In the genomic region with DNA sequence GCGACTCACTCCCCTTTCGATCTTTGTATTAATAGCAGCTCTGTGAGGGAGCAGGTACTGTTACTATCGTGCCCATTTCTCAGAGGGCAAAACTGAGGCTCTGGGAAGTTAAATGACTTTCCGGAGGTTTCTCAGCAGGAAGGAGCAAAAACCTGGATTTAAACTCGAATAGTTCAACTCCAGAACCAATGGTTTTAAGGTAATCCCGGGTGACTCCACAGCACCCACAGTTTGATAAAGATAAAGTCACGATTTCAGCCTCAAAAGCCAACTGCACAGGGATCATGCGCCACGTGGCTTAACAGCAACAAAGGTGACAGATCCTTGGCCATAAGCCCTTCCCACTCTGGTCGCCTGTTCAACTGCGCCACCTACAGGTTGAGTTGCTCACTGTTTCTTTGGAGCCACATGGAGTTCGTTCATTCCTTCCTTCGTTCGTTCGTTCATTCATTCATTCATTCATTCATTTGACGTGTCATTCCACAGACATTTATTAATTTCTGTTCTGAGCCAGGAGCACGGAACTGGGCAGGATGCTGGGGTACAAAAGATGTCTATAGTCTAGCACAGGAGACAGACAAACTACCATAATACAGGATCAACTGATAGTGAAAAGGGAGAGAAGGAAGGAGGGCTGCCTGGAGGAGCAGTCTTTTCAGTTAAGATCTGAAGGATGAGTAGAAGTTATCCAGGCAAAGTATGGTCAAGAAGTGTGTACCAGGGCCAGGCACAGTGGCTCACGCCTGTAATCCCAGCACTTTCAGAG, we compare ENCODE assay signal across 9 cellular contexts.
A peak's percentile ranks its signal among the peaks of the same experiment; 100 is the strongest.
DNase-seq lines count a peak whose midpoint lies in the region; ATAC-seq and TF ChIP-seq lines count a peak whose summit lies in the region.
"Had no signal": no experiment of that assay in that cellular context is flagged by ENCODE, and none has a peak within 500 bp of the region (broad histone marks: within the 10 kb centered on the region; RNA-seq: fewer than 3 reads in every experiment).

No MANE protein-coding gene starts in this region.

- H3K27ac ChIP-seq in IMR-90 (ENCODE audit: insufficient read depth, low read length): no peak overlapping the region

- no peak overlapping the region for H3K4me3 Mint-ChIP-seq in brain
- H3K4me3 Mint-ChIP-seq: central memory CD8-positive, alpha-beta T cell had no signal

- no peaks in the 10 kb centered on the region for H3K4me1 Mint-ChIP-seq in brain

- H3K36me3 ChIP-seq in IMR-90 (ENCODE audit: control insufficient read depth, insufficient read depth, low read length): no peaks in the 10 kb centered on the region

- POLR2A ChIA-PET in IMR-90 (lab: Charles Lee; ENCODE audit: unreplicated experiment): no interaction called here

- peak overlapping the region; percentile 57 for H2AFZ ChIP-seq in IMR-90 (replicated peaks; ENCODE audit: low read length, poor library complexity)

- no peak overlapping the region for H3K4me2 ChIP-seq in IMR-90 (ENCODE audit: low read depth, low read length)

- H3K23ac ChIP-seq in IMR-90 (ENCODE audit: low read depth, low read length): no peak overlapping the region

- no peaks in the 10 kb centered on the region for H4K20me1 ChIP-seq in IMR-90 (ENCODE audit: insufficient read depth, low read length)

- intact Hi-C loops in IMR-90 (cut with micrococcal nuclease): no loop called here

- H3K9me1 ChIP-seq in IMR-90 (ENCODE audit: insufficient read depth, low read length): peaks cover 3% of the 10 kb centered on the region; the same call in 1 of the 2 replicates

- CTCF ChIA-PET in IMR-90 (lab: Yijun Ruan, JAX): no interaction called here

- H2BK120ac ChIP-seq in IMR-90 (ENCODE audit: low read depth, low read length): no peak overlapping the region

- no peak overlapping the region for H2BK15ac ChIP-seq in IMR-90 (ENCODE audit: low read depth, low read length)

- no peak overlapping the region for H4K5ac ChIP-seq in IMR-90 (ENCODE audit: low read depth, low read length)

- ATAC-seq in IMR-90 (ENCODE audit: low read depth): no peak
- no peak for ATAC-seq in GM18858 (IDR thresholded peaks at IDR 0.05; ENCODE audit: unreplicated experiment)

- no peaks in the 10 kb centered on the region for H3K9me3 Mint-ChIP-seq in brain
- H3K9me3 Mint-ChIP-seq: central memory CD8-positive, alpha-beta T cell had no signal

- 12% methylated on average over 5 of the region's 18 CpGs; no CpG with 5 or more reads in 1 of the 2 experiments for WGBS in IMR-90 (ENCODE audit: extremely low coverage in 2 of 2, insufficient read length in 1 of 2), 2 experiments

- H3K79me1 ChIP-seq in IMR-90 (ENCODE audit: low read depth in 1 of 2, low read length in 2 of 2): no peaks in the 10 kb centered on the region

- no peak overlapping the region for H2BK20ac ChIP-seq in IMR-90 (ENCODE audit: low read depth, low read length)

- no peak overlapping the region for H2AK9ac ChIP-seq in IMR-90 (replicated peaks; ENCODE audit: low read depth, low read length, poor library complexity)

- no peak overlapping the region for H3K9ac ChIP-seq in IMR-90 (ENCODE audit: low read depth, low read length)

- H3K27me3 Mint-ChIP-seq in brain: peaks cover 4% of the 10 kb centered on the region

- dilution Hi-C loops in IMR-90 (cut with HindIII; ENCODE audit: low sequenced_read_pairs, unreplicated experiment): no loop called here

- peak; percentile 39; the same call in 1 of the 2 replicates for TF ChIP-seq RAD21 in IMR-90 (IDR thresholded peaks at IDR 0.05; ENCODE audit: low read length)

- no peak overlapping the region for H3K18ac ChIP-seq in IMR-90 (ENCODE audit: low read depth, low read length)

- H3K14ac ChIP-seq in IMR-90 (replicated peaks; ENCODE audit: low read depth, low read length): no peak overlapping the region

- DNase-seq in EH (ENCODE audit: low read depth) (peak; percentile 60), IMR-90 (peak; percentile 34), SKM-1 (lab: John Stamatoyannopoulos, UW; ENCODE audit: unreplicated experiment) (peak; percentile 28), iris pigment epithelial cell (ENCODE audit: low read depth) (peak; percentile 53), NCI-H1436 treated with DMSO at 0.1 percent for 48 hours (lab: John Stamatoyannopoulos, UW) (no peak)
- peak; percentile 27 for DNase-seq in stimulated activated CD4-positive, alpha-beta T cell treated with anti-CD3 and anti-CD28 coated beads, Interleukin-12 subunit alpha, Interleukin-12 subunit beta, amount 100 ng/mL, for 4 hours

- TF ChIP-seq CTCF in IMR-90 (conservative IDR thresholded peaks at IDR 0.05; ENCODE audit: low read depth, low read length) (peak; percentile 53), brain (conservative IDR thresholded peaks at IDR 0.05) (peak; percentile 40 to 65)

- in situ Hi-C loops in IMR-90 (cut with MboI; ENCODE audit: low sequenced_read_pairs): no loop called here

- H4K91ac ChIP-seq in IMR-90 (ENCODE audit: insufficient read depth, low read depth, low read length): no peak overlapping the region

- H3K4ac ChIP-seq in IMR-90 (ENCODE audit: low read depth, low read length): no peak overlapping the region

- no peak overlapping the region for H2BK5ac ChIP-seq in IMR-90 (ENCODE audit: low read depth, low read length, poor library complexity, severe bottlenecking)

- no peak overlapping the region for H2AK5ac ChIP-seq in IMR-90 (ENCODE audit: low read depth, low read length)

- no peak overlapping the region for H3K56ac ChIP-seq in IMR-90 (ENCODE audit: extremely low read depth, insufficient read depth, low read length)

- BruUV-seq in IMR-90 (replicated peaks; lab: Mats Ljungman, UMichigan): no TSS peak

- H3K36me3 Mint-ChIP-seq in brain: no peaks in the 10 kb centered on the region

- TF ChIP-seq POLR2A in IMR-90 (IDR thresholded peaks at IDR 0.05; ENCODE audit: low read depth, low read length): no peak

- H3K27me3 ChIP-seq in IMR-90 (ENCODE audit: control insufficient read depth, insufficient read depth, low read length): peaks cover 5% of the 10 kb centered on the region; the same call in 1 of the 2 replicates

- no peak overlapping the region for H3K4me3 ChIP-seq in IMR-90 (ENCODE audit: insufficient read depth, low read depth, low read length)

- no peaks in the 10 kb centered on the region for H3K9me3 ChIP-seq in IMR-90 (ENCODE audit: control insufficient read depth, insufficient read depth, low read length)

- H3K4me1 ChIP-seq in IMR-90 (ENCODE audit: control insufficient read depth, insufficient read depth, low read length): no peaks in the 10 kb centered on the region

- no peak overlapping the region for H3K27ac Mint-ChIP-seq in brain

- no peak overlapping the region for H4K8ac ChIP-seq in IMR-90 (ENCODE audit: low read depth in 2 of 2, low read length in 2 of 2)

TF ChIP-seq in IMR-90, 13 proteins besides CTCF, POLR2A, EP300 and RAD21:
- TF ChIP-seq MXI1 (IDR thresholded peaks at IDR 0.05; ENCODE audit: borderline replicate concordance, low read depth, low read length) (no peak), SMC3 (IDR thresholded peaks at IDR 0.05; ENCODE audit: low read depth, low read length) (peak; percentile 26; the same call in 1 of the 2 replicates)
- TF ChIP-seq, protein P1, sequence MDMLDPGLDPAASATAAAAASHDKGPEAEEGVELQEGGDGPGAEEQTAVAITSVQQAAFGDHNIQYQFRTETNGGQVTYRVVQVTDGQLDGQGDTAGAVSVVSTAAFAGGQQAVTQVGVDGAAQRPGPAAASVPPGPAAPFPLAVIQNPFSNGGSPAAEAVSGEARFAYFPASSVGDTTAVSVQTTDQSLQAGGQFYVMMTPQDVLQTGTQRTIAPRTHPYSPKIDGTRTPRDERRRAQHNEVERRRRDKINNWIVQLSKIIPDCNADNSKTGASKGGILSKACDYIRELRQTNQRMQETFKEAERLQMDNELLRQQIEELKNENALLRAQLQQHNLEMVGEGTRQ (IDR thresholded peaks at IDR 0.05; ENCODE audit: low read depth, low read length): peak; percentile 50; the same call in 1 of the 2 replicates
TF ChIP-seq in IMR-90: peak in this region for 2.
